In genomic region chr9:133050781-133051180, GRCh38 we compare ENCODE assay signal across 23 cellular contexts. TPM values are rescaled to one million over a fixed set of nuclear protein-coding genes. Genes with fewer than 3 reads are reported as not detected.
A peak's percentile ranks its signal among the peaks of the same experiment; 100 is the strongest.
DNase-seq lines count a peak whose midpoint lies in the region; ATAC-seq and TF ChIP-seq lines count a peak whose summit lies in the region.
"Had no signal": no experiment of that assay in that cellular context is flagged by ENCODE, and none has a peak within 500 bp of the region (broad histone marks: within the 10 kb centered on the region; RNA-seq: fewer than 3 reads in every experiment).

No MANE protein-coding gene starts in this region.

- H3K4ac ChIP-seq in neuronal stem cell (ENCODE audit: low read length): no peak overlapping the region

- H2AFZ ChIP-seq in neuronal stem cell (ENCODE audit: low read length): no peak overlapping the region

- H3K4me1 Mint-ChIP-seq in Caco-2 (ENCODE audit: low read depth, unreplicated experiment): peaks cover 6% of the 10 kb centered on the region
- peaks cover under 1% of the 10 kb centered on the region for H3K4me1 Mint-ChIP-seq in T-helper 2 cell treated with Interferon-gamma antibody and Interleukin-4, amounts not matched to agents 5 μg/mL and 100 μg/mL, for 36 hours (ENCODE audit: low read depth)

- intact Hi-C loops in Caco-2 (cut with micrococcal nuclease; ENCODE audit: unreplicated experiment) (no loop called here), body of pancreas (cut with DNase I) (no loop called here), adrenal gland (cut with DNase I) (no loop called here), posterior vena cava (cut with DNase I) (no loop called here)

- H2BK15ac ChIP-seq in neuronal stem cell (ENCODE audit: low read length): no peak overlapping the region

- no peak overlapping the region for H2BK5ac ChIP-seq in neuronal stem cell (ENCODE audit: low read length)

- H3K36me3 ChIP-seq in Caco-2 (ENCODE audit: control insufficient read depth, insufficient read depth, low read length) (0 out of 2 replicates have a peak, but pooled peaks cover 1% of the 10 kb centered on the region), body of pancreas (replicated peaks in 1 of 2; ENCODE audit: insufficient read depth in 1 of 2, low read depth in 2 of 2) (no peaks in the 10 kb centered on the region), neuronal stem cell (replicated peaks in 1 of 2; ENCODE audit: control insufficient read depth in 2 of 2, insufficient read depth in 2 of 2, low read length in 2 of 2) (peaks cover 64 to 97% of the 10 kb centered on the region in 2 donors), adrenal gland (replicated peaks in 1 of 2) (peaks cover 0 to 83% of the 10 kb centered on the region in 2 donors)

- no peak overlapping the region for H3K18ac ChIP-seq in neuronal stem cell (ENCODE audit: low read length)

- TF ChIP-seq POLR2A in body of pancreas (IDR thresholded peaks at IDR 0.05) (peak in 1 of 3 donors; percentile 40), erythroblast (IDR thresholded peaks at IDR 0.05; ENCODE audit: low read length) (no peak), adrenal gland (IDR thresholded peaks at IDR 0.05) (no peak)

- H3K36me3 Mint-ChIP-seq in Caco-2 (ENCODE audit: insufficient read depth, unreplicated experiment): peaks cover 61% of the 10 kb centered on the region
- peaks cover 46% of the 10 kb centered on the region for H3K36me3 Mint-ChIP-seq in T-helper 2 cell treated with Interferon-gamma antibody and Interleukin-4, amounts not matched to agents 5 μg/mL and 100 μg/mL, for 36 hours (ENCODE audit: low read depth)

- H3K23ac ChIP-seq in neuronal stem cell (ENCODE audit: low read depth, low read length, poor library complexity): no peak overlapping the region

- H3K4me3 ChIP-seq in Caco-2 (ENCODE audit: low read depth, low read length) (no peak overlapping the region), body of pancreas (no peak overlapping the region), neuronal stem cell (ENCODE audit: low read length in 2 of 2) (no peak overlapping the region), adrenal gland (no peak overlapping the region)
- H3K4me3 ChIP-seq: A549, cardiac muscle cell, heart left ventricle, lung, skin epidermis, suprapubic skin had no signal

- peaks cover 7% of the 10 kb centered on the region for H3K79me1 ChIP-seq in neuronal stem cell (ENCODE audit: low read depth, low read length)

- H3K9me3 Mint-ChIP-seq in Caco-2 (ENCODE audit: unreplicated experiment): no peaks in the 10 kb centered on the region
- no peaks in the 10 kb centered on the region for H3K9me3 Mint-ChIP-seq in T-helper 2 cell treated with Interferon-gamma antibody and Interleukin-4, amounts not matched to agents 5 μg/mL and 100 μg/mL, for 36 hours
- H3K9me3 Mint-ChIP-seq: activated T-helper 1 cell treated with anti-CD3 and anti-CD28 coated beads, Interleukin-12 subunit alpha, Interleukin-12 subunit beta, Interleukin-2, Interleukin-4 antibody, amounts not matched to agents 30 ng/mL and 10 ng/mL and 1 ng/mL, durations not matched to agents 14 hours and 24 hours and 36 hours; naive thymus-derived CD8-positive, alpha-beta T cell; T-helper 1 cell treated with Interleukin-12 subunit alpha and Interleukin-12 subunit beta and Interleukin-4 antibody, amounts not matched to agents 30 μg/mL and 1 μg/mL, for 36 hours had no signal

- peak overlapping the region; percentile 68 for H2BK120ac ChIP-seq in neuronal stem cell (ENCODE audit: low read depth, low read length)

- peak; percentile 77 for ATAC-seq in body of pancreas
- ATAC-seq: A549; heart left ventricle; naive thymus-derived CD8-positive, alpha-beta T cell had no signal

- H3K4me3 Mint-ChIP-seq in Caco-2 (ENCODE audit: unreplicated experiment): no peak overlapping the region
- no peak overlapping the region for H3K4me3 Mint-ChIP-seq in T-helper 2 cell treated with Interferon-gamma antibody and Interleukin-4, amounts not matched to agents 5 μg/mL and 100 μg/mL, for 36 hours
- H3K4me3 Mint-ChIP-seq: activated T-helper 1 cell treated with anti-CD3 and anti-CD28 coated beads, Interleukin-12 subunit alpha, Interleukin-12 subunit beta, Interleukin-2, Interleukin-4 antibody, amounts not matched to agents 30 ng/mL and 10 ng/mL and 1 ng/mL, durations not matched to agents 14 hours and 24 hours and 36 hours; naive thymus-derived CD8-positive, alpha-beta T cell; T-helper 1 cell treated with Interleukin-12 subunit alpha and Interleukin-12 subunit beta and Interleukin-4 antibody, amounts not matched to agents 30 μg/mL and 1 μg/mL, for 36 hours had no signal

- BruUV-seq in Caco-2 (replicated peaks; lab: Mats Ljungman, UMichigan): no TSS peak

- no peak overlapping the region for H3K4me2 ChIP-seq in neuronal stem cell (ENCODE audit: insufficient read depth, low read length, poor library complexity, severe bottlenecking)
- H3K4me2 ChIP-seq: A549 had no signal

- no peak for TF ChIP-seq CTCF in Caco-2 (IDR thresholded peaks at IDR 0.05; ENCODE audit: insufficient read depth in 1 of 2, low read depth in 1 of 2, low read length in 1 of 2, severe bottlenecking in 1 of 2, unreplicated experiment in 1 of 2)
- TF ChIP-seq CTCF in body of pancreas (IDR thresholded peaks at IDR 0.05): peak in 4 of 7 experiments; percentile 51 to 61 (median 52)
- no peak for TF ChIP-seq CTCF in adrenal gland (IDR thresholded peaks at IDR 0.05)

- H2BK12ac ChIP-seq in neuronal stem cell (ENCODE audit: low read length): no peak overlapping the region

- H3K14ac ChIP-seq in neuronal stem cell (ENCODE audit: low read length): no peak overlapping the region

- H3K9ac ChIP-seq in neuronal stem cell (ENCODE audit: low read depth, low read length, poor library complexity): no peak overlapping the region

- peak overlapping the region; percentile 48 for H3K27ac Mint-ChIP-seq in Caco-2 (ENCODE audit: unreplicated experiment)
- H3K27ac Mint-ChIP-seq in T-helper 2 cell treated with Interferon-gamma antibody and Interleukin-4, amounts not matched to agents 5 μg/mL and 100 μg/mL, for 36 hours: no peak overlapping the region
- H3K27ac Mint-ChIP-seq: activated T-helper 1 cell treated with anti-CD3 and anti-CD28 coated beads, Interleukin-12 subunit alpha, Interleukin-12 subunit beta, Interleukin-2, Interleukin-4 antibody, amounts not matched to agents 30 ng/mL and 10 ng/mL and 1 ng/mL, durations not matched to agents 14 hours and 24 hours and 36 hours; T-helper 1 cell treated with Interleukin-12 subunit alpha and Interleukin-12 subunit beta and Interleukin-4 antibody, amounts not matched to agents 30 μg/mL and 1 μg/mL, for 36 hours had no signal

- H2AK5ac ChIP-seq in neuronal stem cell (ENCODE audit: low read depth, low read length): no peak overlapping the region

- CTCF ChIA-PET in Caco-2 (lab: Charles Lee): interaction anchor here (1.0 kb wide), 1 partner anchor 94 kb away, joined by 3 read pairs; no protein-coding TSS in a partner anchor

- WGBS in body of pancreas, 2 donors: 61 to 62% methylated on average over 7 to 10 of the region's 10 CpGs
- no CpG with 5 or more reads among the region's 10 CpGs for WGBS in neuronal stem cell (ENCODE audit: extremely low coverage in 2 of 2, insufficient read length in 2 of 2, insufficient replicate concordance in 1 of 2), 2 donors
- 81 to 95% (median 90%) methylated on average over 8 to 10 of the region's 10 CpGs for WGBS in adrenal gland, 4 donors

- H3K4me1 ChIP-seq in Caco-2 (no peaks in the 10 kb centered on the region), body of pancreas (peaks cover 95% of the 10 kb centered on the region), neuronal stem cell (ENCODE audit: control insufficient read depth in 2 of 2, insufficient read depth in 1 of 2, low read depth in 1 of 2, low read length in 2 of 2) (no peaks in the 10 kb centered on the region), adrenal gland (replicated peaks in 1 of 2) (no peaks in the 10 kb centered on the region)
- H3K4me1 ChIP-seq: A549 had no signal

- H4K91ac ChIP-seq in neuronal stem cell (ENCODE audit: low read depth, low read length, poor library complexity): no peak overlapping the region

- H3K27me3 ChIP-seq in Caco-2 (replicated peaks; ENCODE audit: control insufficient read depth, insufficient read depth, low read length): no peaks in the 10 kb centered on the region
- no peaks in the 10 kb centered on the region for H3K27me3 ChIP-seq in body of pancreas
- H3K27me3 ChIP-seq in neuronal stem cell (ENCODE audit: control insufficient read depth in 3 of 3, insufficient read depth in 3 of 3, low read depth in 1 of 3, low read length in 3 of 3): no peaks in the 10 kb centered on the region
- H3K27me3 ChIP-seq in adrenal gland: no peaks in the 10 kb centered on the region
- H3K27me3 ChIP-seq: cardiac muscle cell, heart left ventricle, suprapubic skin had no signal

- DNase-seq in Caco-2 (no peak), NCI-H2196 treated with DMSO at 0.1 percent for 48 hours (lab: John Stamatoyannopoulos, UW; ENCODE audit: unreplicated experiment) (peak; percentile 44), body of pancreas (peak; percentile 92 to 96 (median 96)), neuronal stem cell (ENCODE audit: low spot score) (no peak), erythroblast (lab: John Stamatoyannopoulos, UW) (no peak), adrenal gland (no peak), posterior vena cava (ENCODE audit: low spot score) (no peak)
- no peak for DNase-seq in T-helper 2 cell treated with Interferon-gamma antibody and Interleukin-4, amounts not matched to agents 5 μg/mL and 100 μg/mL, for 36 hours (ENCODE audit: low spot score)
- DNase-seq: effector memory CD4-positive, alpha-beta T cell; heart left ventricle; naive thymus-derived CD8-positive, alpha-beta T cell; NCI-H187; NCI-H524 treated with DMSO at 0.1 percent for 48 hours; stimulated activated CD4-positive, alpha-beta T cell treated with anti-CD3 and anti-CD28 coated beads, Interleukin-4, amount 100 ng/mL, for 4 hours; WERI-Rb-1 had no signal

- POLR2A ChIA-PET in Caco-2 (lab: Charles Lee): no interaction called here

- H3K9me3 ChIP-seq in Caco-2 (no peaks in the 10 kb centered on the region), body of pancreas (no peaks in the 10 kb centered on the region), neuronal stem cell (replicated peaks in 1 of 2; ENCODE audit: control insufficient read depth in 2 of 2, insufficient read depth in 1 of 2, low read depth in 1 of 2, low read length in 2 of 2) (no peaks in the 10 kb centered on the region), adrenal gland (replicated peaks in 1 of 3) (no peaks in the 10 kb centered on the region)
- H3K9me3 ChIP-seq: A549, heart left ventricle, suprapubic skin had no signal

- peak overlapping the region; percentile 23 for H4K8ac ChIP-seq in neuronal stem cell (ENCODE audit: low read depth, low read length)

- H3K27ac ChIP-seq in body of pancreas (peak overlapping the region; percentile 81 to 93 (median 86)), neuronal stem cell (replicated peaks; ENCODE audit: low read length) (no peak overlapping the region), adrenal gland (no peak overlapping the region)
- H3K27ac ChIP-seq: A549, C4-2B, cardiac muscle cell, heart left ventricle, skin epidermis, suprapubic skin, WERI-Rb-1 had no signal

- no peaks in the 10 kb centered on the region for H3K27me3 Mint-ChIP-seq in Caco-2 (ENCODE audit: insufficient read depth, unreplicated experiment)
- no peaks in the 10 kb centered on the region for H3K27me3 Mint-ChIP-seq in T-helper 2 cell treated with Interferon-gamma antibody and Interleukin-4, amounts not matched to agents 5 μg/mL and 100 μg/mL, for 36 hours (ENCODE audit: low read depth)
- H3K27me3 Mint-ChIP-seq: naive thymus-derived CD8-positive, alpha-beta T cell had no signal

RNA-seq across cellular contexts. Expression of gene CEL, which starts 11.0 kb away (rescaled TPM):
- total RNA-seq in Caco-2 (2022) (1.9 and 2.0 TPM in 2 replicates), body of pancreas (1,000 to 10,000 TPM; 8,438 to 9,209 TPM), adrenal gland (1 to 10 TPM in 5 of 8 donors, under 1 TPM in 2, not detected in 1; 0.28 to 6.1 (median 1.6) TPM), posterior vena cava (1 to 10 TPM in 1 of 2 donors, under 1 TPM in 1; 0.51 to 2.8 TPM)
- 3.7 TPM for polyA plus RNA-seq in neuronal stem cell (2013, experiment 1 of 2)
- polyA plus RNA-seq in neuronal stem cell (2013, experiment 2 of 2): 4.0 TPM
- polyA plus RNA-seq in adrenal gland: 1 to 10 TPM in 2 of 3 donors, under 1 TPM in 1; 0.27 to 2.7 (median 2.4) TPM
- polyA plus RNA-seq: naive thymus-derived CD8-positive, alpha-beta T cell had no signal

RNA-seq across cellular contexts. Expression of gene GTF3C5, which starts 20.0 kb away (rescaled TPM):
- total RNA-seq in Caco-2 (2022): 73.1 and 80.8 TPM in 2 replicates
- total RNA-seq in body of pancreas: 10 to 100 TPM; 43.1 to 57.7 TPM
- polyA plus RNA-seq in neuronal stem cell (2013, experiment 1 of 2): 61.8 TPM
- polyA plus RNA-seq in neuronal stem cell (2013, experiment 2 of 2): 62.4 TPM
- total RNA-seq in adrenal gland: 10 to 100 TPM; 43.9 to 84.5 (median 57.4) TPM
- polyA plus RNA-seq in adrenal gland: 100 to 1,000 TPM in 1 of 3 donors, 10 to 100 TPM in 2; 51.2 to 139 (median 99.5) TPM
- total RNA-seq in posterior vena cava: 10 to 100 TPM; 25.9 to 27.9 TPM

Comparison
In these comparisons a context has a peak if more than half of its experiments do, and no peak if none do; other contexts are left out.
1. DNase-seq: peak in NCI-H2196 treated with DMSO at 0.1 percent for 48 hours (single experiment) and body of pancreas (4 of 4); none in Caco-2 (0 of 2), neuronal stem cell (single experiment), erythroblast (0 of 2), adrenal gland (0 of 7), T-helper 2 cell treated with Interferon-gamma antibody and Interleukin-4, amounts not matched to agents 5 μg/mL and 100 μg/mL, for 36 hours (single experiment) and posterior vena cava (single experiment).
2. CTCF ChIP-seq: peak in body of pancreas (4 of 7); none in Caco-2 (0 of 2) and adrenal gland (0 of 6).
3. H3K27ac ChIP-seq: peak in body of pancreas (4 of 4); none in neuronal stem cell (single experiment) and adrenal gland (0 of 5).
4. RNA of gene CEL, which starts 11.0 kb away (total RNA-seq): 8,438 to 9,209 TPM in body of pancreas; 0.51 to 2.8 TPM in posterior vena cava, 1.9 to 2.0 TPM in Caco-2 and 0.28 to 6.1 TPM in adrenal gland; every median in the first group is over 1,000 times any median in the second.